ENCODE assay signal across 13 cellular contexts in the genomic region with DNA sequence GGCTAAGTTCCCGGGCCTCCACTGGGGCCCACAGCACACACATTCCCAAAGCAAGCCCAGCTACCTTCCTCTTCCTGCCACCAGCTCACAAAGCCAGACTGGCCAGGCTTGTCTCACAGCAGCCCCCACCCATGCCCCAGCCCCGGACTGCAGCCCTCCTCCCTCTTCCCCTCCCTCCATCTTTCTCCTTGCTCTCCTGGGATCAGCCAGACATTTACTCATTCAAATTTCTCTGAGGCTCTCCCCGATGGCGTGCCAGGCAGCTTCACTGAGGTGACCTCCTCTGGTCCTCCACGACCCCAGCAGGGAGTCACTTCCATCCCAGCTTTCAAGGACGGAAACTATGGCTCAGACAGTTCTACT.
DNase-seq lines count a peak whose midpoint lies in the region; ATAC-seq and TF ChIP-seq lines count a peak whose summit lies in the region.
"Had no signal": no experiment of that assay in that cellular context is flagged by ENCODE, and none has a peak within 500 bp of the region (broad histone marks: within the 10 kb centered on the region; RNA-seq: fewer than 3 reads in every experiment).

No MANE protein-coding gene starts in this region.

- H3K27ac ChIP-seq in spleen: no peak overlapping the region
- H3K27ac ChIP-seq in upper lobe of right lung: no peak overlapping the region
- no peak overlapping the region for H3K27ac ChIP-seq in GM23248

- H3K79me2 ChIP-seq in GM23248 (ENCODE audit: insufficient read depth): no peaks in the 10 kb centered on the region

- no peaks in the 10 kb centered on the region for H3K9me3 ChIP-seq in spleen
- H3K9me3 ChIP-seq in upper lobe of right lung: no peaks in the 10 kb centered on the region
- no peaks in the 10 kb centered on the region for H3K9me3 ChIP-seq in GM23248 (ENCODE audit: low read depth)
- H3K9me3 ChIP-seq: BE2C had no signal

- in situ Hi-C loops in GM23248 (cut with MboI): no loop called here

- DNase-seq in NCI-H526 (lab: John Stamatoyannopoulos, UW) (peak; percentile 29 to 65), NCI-H526 treated with DMSO at 0.1 percent for 48 hours (lab: John Stamatoyannopoulos, UW) (peak; percentile 24), spleen (peak; percentile 51), upper lobe of right lung (peak; percentile 51), nucleus accumbens (lab: John Stamatoyannopoulos, UW) (no peak), GM23248 (no peak), SHP77 (lab: John Stamatoyannopoulos, UW) (no peak)
- DNase-seq: CD4-positive, CD25-positive, alpha-beta regulatory T cell; CD8-positive, alpha-beta memory T cell; COR-L47; DMS 273 treated with DMSO at 0.1 percent for 48 hours; HCEC 1CT had no signal

- H3K4me1 ChIP-seq in spleen (no peaks in the 10 kb centered on the region), upper lobe of right lung (no peaks in the 10 kb centered on the region), GM23248 (ENCODE audit: insufficient read depth) (no peaks in the 10 kb centered on the region)

- no peaks in the 10 kb centered on the region for H3K9me2 ChIP-seq in GM23248 (ENCODE audit: insufficient read depth)

- no peak for ATAC-seq in upper lobe of right lung

- H3K36me3 ChIP-seq in spleen (no peaks in the 10 kb centered on the region), upper lobe of right lung (no peaks in the 10 kb centered on the region), GM23248 (ENCODE audit: low read depth) (no peaks in the 10 kb centered on the region)
- H3K36me3 ChIP-seq: BE2C had no signal

- H3K4me3 ChIP-seq in spleen (no peak overlapping the region), upper lobe of right lung (no peak overlapping the region), GM23248 (no peak overlapping the region)

- no peaks in the 10 kb centered on the region for H3F3A ChIP-seq in GM23248 (ENCODE audit: insufficient read depth)

- no peak for TF ChIP-seq POLR2A in spleen (IDR thresholded peaks at IDR 0.05)

- H3K27me3 ChIP-seq in spleen (replicated peaks in 1 of 7) (peaks cover 0 to 40% (median 0%) of the 10 kb centered on the region in 7 donors), upper lobe of right lung (no peaks in the 10 kb centered on the region), GM23248 (replicated peaks; ENCODE audit: insufficient read depth) (no peaks in the 10 kb centered on the region)
- H3K27me3 ChIP-seq: BE2C had no signal

- H4K20me1 ChIP-seq in GM23248 (ENCODE audit: insufficient read depth): no peaks in the 10 kb centered on the region

- H3K9ac ChIP-seq in GM23248: no peak overlapping the region

- no peak overlapping the region for H3K4me2 ChIP-seq in GM23248 (ENCODE audit: unreplicated experiment)

- no peak overlapping the region for H2AFZ ChIP-seq in GM23248

- TF ChIP-seq CTCF in spleen (IDR thresholded peaks at IDR 0.05 in 8 of 11, conservative IDR thresholded peaks at IDR 0.05 in 3 of 11): no peak
- no peak for TF ChIP-seq CTCF in upper lobe of right lung (IDR thresholded peaks at IDR 0.05)

- intact Hi-C loops in spleen (cut with DNase I; ENCODE audit: low total_unique reads) (no loop called here), upper lobe of right lung (cut with DNase I) (no loop called here)

- 63 to 72% (median 65%) methylated on average over 6 of the region's 6 CpGs for WGBS in spleen, 5 donors
- 25 to 30% methylated on average over 5 to 6 of the region's 6 CpGs for WGBS in GM23248 (ENCODE audit: low coverage in 1 of 2, low lambda C conversion rate in 2 of 2, missing lambda C conversion rate in 2 of 2), 2 experiments

Comparison
In these comparisons a context has a peak if more than half of its experiments do, and no peak if none do; other contexts are left out.
1. DNase-seq: peak in NCI-H526 (2 of 2), NCI-H526 treated with DMSO at 0.1 percent for 48 hours (single experiment), spleen (single experiment) and upper lobe of right lung (single experiment); none in nucleus accumbens (0 of 56), GM23248 (single experiment) and SHP77 (0 of 2).